21 cellular contexts compared by ENCODE assay signal in the genomic region with DNA sequence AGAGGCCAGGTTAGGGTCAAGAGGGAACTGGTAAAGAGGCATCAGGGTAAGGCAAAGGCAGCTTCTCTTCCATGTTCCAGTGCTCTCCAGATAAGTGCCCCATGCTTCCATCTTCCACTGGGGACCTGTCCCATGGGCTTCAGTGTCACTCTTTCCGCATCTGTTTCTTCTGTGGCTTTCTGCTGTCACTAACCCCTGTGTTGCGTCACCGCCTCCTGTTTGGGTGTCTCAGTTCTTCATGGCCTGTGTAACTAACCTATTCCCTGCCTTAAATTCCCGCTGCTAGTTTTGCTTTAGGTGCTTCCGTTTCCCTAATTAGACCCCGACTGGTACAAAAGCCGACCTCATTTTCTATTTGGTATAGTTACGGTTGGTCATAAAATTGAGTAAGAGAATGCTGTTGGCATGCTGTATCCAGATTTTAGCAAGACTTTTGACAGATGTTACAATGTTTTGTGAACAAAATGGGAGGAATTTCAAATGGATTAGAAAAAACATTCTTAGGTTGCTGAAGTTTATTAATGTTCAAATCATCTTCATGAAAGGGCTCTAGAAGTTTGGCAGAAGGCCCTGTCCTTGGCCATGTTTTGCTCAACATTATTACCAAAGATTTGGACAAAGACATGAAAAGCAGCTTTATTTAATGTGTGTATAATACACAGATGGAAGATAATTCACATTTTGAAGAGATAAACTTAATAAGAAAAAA.
DNase-seq lines count a peak whose midpoint lies in the region; ATAC-seq and TF ChIP-seq lines count a peak whose summit lies in the region.
"Had no signal": no experiment of that assay in that cellular context is flagged by ENCODE, and none has a peak within 500 bp of the region (broad histone marks: within the 10 kb centered on the region; RNA-seq: fewer than 3 reads in every experiment).

No MANE protein-coding gene starts in this region.

- H3K27me3 Mint-ChIP-seq in activated T-cell treated with anti-CD3 and anti-CD28 coated beads, Interleukin-2, amount 50 U/mL, for 72 hours (ENCODE audit: low read depth) = no peaks in the 10 kb centered on the region
- H3K27me3 Mint-ChIP-seq: CD4-positive, CD25-positive, alpha-beta regulatory T cell; effector memory CD8-positive, alpha-beta T cell had no signal

- no peak overlapping the region for H3K4me3 Mint-ChIP-seq in activated T-cell treated with anti-CD3 and anti-CD28 coated beads, Interleukin-2, amount 50 U/mL, for 72 hours
- H3K4me3 Mint-ChIP-seq: CD4-positive, CD25-positive, alpha-beta regulatory T cell; effector memory CD8-positive, alpha-beta T cell; natural killer cell had no signal

- CTCF ChIA-PET in Panc1 (lab: Charles Lee) = no interaction called here

- 61% methylated on average over 8 of the region's 8 CpGs for WGBS in suprapubic skin

- H3K4me3 ChIP-seq in Panc1 (ENCODE audit: low read depth in 2 of 2, low read length in 2 of 2) (no peak overlapping the region), suprapubic skin (no peak overlapping the region)
- H3K4me3 ChIP-seq: psoas muscle, thoracic aorta had no signal

- H3K27ac ChIP-seq in Panc1 (ENCODE audit: low read length) = no peak overlapping the region
- peak overlapping the region; percentile 40 for H3K27ac ChIP-seq in suprapubic skin
- H3K27ac ChIP-seq: psoas muscle, thoracic aorta had no signal

- TF ChIP-seq EP300 in suprapubic skin (IDR thresholded peaks at IDR 0.05) = no peak

- TF ChIP-seq CTCF in Panc1 (IDR thresholded peaks at IDR 0.05) = no peak
- TF ChIP-seq CTCF in suprapubic skin (IDR thresholded peaks at IDR 0.05) = no peak

- H3K27me3 ChIP-seq in Panc1 (ENCODE audit: control insufficient read depth, insufficient read depth, low read length) (no peaks in the 10 kb centered on the region; the same call in 1 of the 2 replicates), suprapubic skin (no peaks in the 10 kb centered on the region)

- intact Hi-C loops in Panc1 (cut with micrococcal nuclease; ENCODE audit: unreplicated experiment) = no loop called here

- DNase-seq in activated T-cell treated with anti-CD3 and anti-CD28 coated beads, Interleukin-2, amount 50 U/mL, for 72 hours = no peak
- DNase-seq in activated T-cell treated with anti-CD3 and anti-CD28 coated beads, Interleukin-2, amount 50 U/mL, for 1 hour = no peak
- DNase-seq in Panc1 (ENCODE audit: low read depth, low spot score) (no peak), fibroblast of the conjunctiva (ENCODE audit: low read depth) (peak; percentile 26), suprapubic skin (ENCODE audit: low spot score in 2 of 2) (no peak), G401 (ENCODE audit: low spot score) (no peak), GOT3 (lab: John Stamatoyannopoulos, UW) (no peak)
- DNase-seq: CD4-positive, CD25-positive, alpha-beta regulatory T cell; effector memory CD8-positive, alpha-beta T cell; hypothalamus; kidney; mammary epithelial cell; natural killer cell; NCI-H2029; NCI-H524 treated with DMSO at 0.1 percent for 48 hours; PC-3; T1000 had no signal

- ATAC-seq in activated T-cell treated with anti-CD3 and anti-CD28 coated beads, Interleukin-2, amount 50 U/mL, for 72 hours (replicated peaks in 1 of 2) = no peak
- ATAC-seq in Panc1 = 0 out of 2 replicates have a peak, but pooled peaks have one; percentile 26
- no peak for ATAC-seq in activated CD4-positive, CD25-positive, alpha-beta regulatory T cell treated with anti-CD3 and anti-CD28 coated beads, Interleukin-2, amount 50 U/mL, for 24 hours
- ATAC-seq: effector memory CD8-positive, alpha-beta T cell; natural killer cell; PC-3 had no signal

- POLR2A ChIA-PET in Panc1 (lab: Charles Lee) = no interaction called here

- no peak for TF ChIP-seq POLR2A in suprapubic skin (IDR thresholded peaks at IDR 0.05)

- H3K4me1 ChIP-seq in Panc1 (ENCODE audit: control insufficient read depth, insufficient read depth, low read length) = no peaks in the 10 kb centered on the region
- no peaks in the 10 kb centered on the region for H3K4me1 ChIP-seq in suprapubic skin
- H3K4me1 ChIP-seq: psoas muscle had no signal

- in situ Hi-C loops in Panc1 (cut with HindIII; ENCODE audit: low pct_unique_long_range_greater_than_20kb, low sequenced_read_pairs) (no loop called here), G401 (cut with HindIII; ENCODE audit: low sequenced_read_pairs) (no loop called here)

- peaks cover 1 to 13% of the 10 kb centered on the region in 2 donors for H3K36me3 Mint-ChIP-seq in activated T-cell treated with anti-CD3 and anti-CD28 coated beads, Interleukin-2, amount 50 U/mL, for 72 hours (ENCODE audit: insufficient read depth in 2 of 2)

- no peaks in the 10 kb centered on the region for H3K9me3 ChIP-seq in Panc1 (ENCODE audit: control insufficient read depth, insufficient read depth, low read depth, low read length)
- H3K9me3 ChIP-seq in suprapubic skin = no peaks in the 10 kb centered on the region
- H3K9me3 ChIP-seq: psoas muscle, thoracic aorta had no signal

- H3K4me1 Mint-ChIP-seq in activated T-cell treated with anti-CD3 and anti-CD28 coated beads, Interleukin-2, amount 50 U/mL, for 72 hours (ENCODE audit: low read depth) = no peaks in the 10 kb centered on the region
- H3K4me1 Mint-ChIP-seq: natural killer cell had no signal

- peak overlapping the region; percentile 60 for H3K27ac Mint-ChIP-seq in activated T-cell treated with anti-CD3 and anti-CD28 coated beads, Interleukin-2, amount 50 U/mL, for 72 hours
- H3K27ac Mint-ChIP-seq: activated T-helper 2 cell treated with anti-CD3 and anti-CD28 coated beads, Interferon-gamma antibody, Interleukin-2, Interleukin-4, amounts not matched to agents 10 μg/mL and 5 μg/mL and 100 μg/mL, durations not matched to agents 14 hours and 24 hours and 36 hours; CD4-positive, CD25-positive, alpha-beta regulatory T cell; effector memory CD8-positive, alpha-beta T cell had no signal

- peaks cover 0 to 2% of the 10 kb centered on the region in 2 donors for H3K9me3 Mint-ChIP-seq in activated T-cell treated with anti-CD3 and anti-CD28 coated beads, Interleukin-2, amount 50 U/mL, for 72 hours
- H3K9me3 Mint-ChIP-seq: activated T-helper 2 cell treated with anti-CD3 and anti-CD28 coated beads, Interferon-gamma antibody, Interleukin-2, Interleukin-4, amounts not matched to agents 10 μg/mL and 5 μg/mL and 100 μg/mL, durations not matched to agents 14 hours and 24 hours and 36 hours; effector memory CD8-positive, alpha-beta T cell; natural killer cell had no signal

- H3K36me3 ChIP-seq in Panc1 (ENCODE audit: control insufficient read depth, insufficient read depth, low read length) (no peaks in the 10 kb centered on the region), suprapubic skin (peaks cover 2% of the 10 kb centered on the region)
- H3K36me3 ChIP-seq: thoracic aorta had no signal

- no TSS peak for BruUV-seq in Panc1 (replicated peaks; lab: Mats Ljungman, UMichigan)
